7 cellular contexts compared by ENCODE assay signal in the genomic region with DNA sequence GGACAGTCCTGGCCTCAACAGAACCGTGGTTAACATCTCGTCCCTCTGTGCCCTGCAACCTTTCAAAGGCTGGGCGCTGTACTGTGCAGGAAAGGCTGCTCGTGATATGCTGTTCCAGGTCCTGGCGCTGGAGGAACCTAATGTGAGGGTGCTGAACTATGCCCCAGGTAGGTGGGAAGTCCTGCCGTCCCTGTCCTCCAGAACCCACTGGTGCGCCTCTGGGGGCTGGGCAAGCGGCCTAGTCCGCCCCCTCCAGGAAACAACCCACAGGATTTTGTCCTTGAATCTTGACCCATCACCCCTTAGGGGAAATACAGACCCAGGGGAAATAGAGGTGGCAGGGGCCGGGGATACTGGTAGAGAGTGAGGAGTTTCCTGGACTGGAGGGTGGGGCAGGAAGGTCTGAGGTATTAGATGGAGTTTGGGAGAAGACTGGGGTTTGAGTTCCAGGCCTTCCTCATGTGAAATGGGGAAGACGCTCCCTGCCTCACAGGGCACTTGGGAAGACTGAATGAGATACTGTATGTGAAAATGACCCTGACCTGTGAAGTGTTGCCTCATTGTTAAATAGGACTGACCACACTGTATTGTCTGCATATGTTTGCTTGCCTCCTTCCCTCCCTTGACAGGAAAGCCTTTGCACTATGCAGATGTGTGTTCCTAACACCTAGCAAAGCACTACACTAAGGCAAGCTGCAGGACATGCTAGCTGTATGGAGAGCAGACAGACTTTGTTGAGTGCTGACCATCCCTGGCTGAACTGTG. TPM values are rescaled to one million over a fixed set of nuclear protein-coding genes. Genes with fewer than 3 reads are reported as not detected.
DNase-seq lines count a peak whose midpoint lies in the region; ATAC-seq and TF ChIP-seq lines count a peak whose summit lies in the region.

No MANE protein-coding gene starts in this region.

- H3K27ac Mint-ChIP-seq in Caco-2 (ENCODE audit: unreplicated experiment) (no peak overlapping the region), endothelial cell (ENCODE audit: unreplicated experiment) (no peak overlapping the region), progenitor cell of endocrine pancreas (no peak overlapping the region)

- H3K9me3 Mint-ChIP-seq in Caco-2 (ENCODE audit: unreplicated experiment) (no peaks in the 10 kb centered on the region), endothelial cell (ENCODE audit: unreplicated experiment) (no peaks in the 10 kb centered on the region), progenitor cell of endocrine pancreas (ENCODE audit: low read depth) (no peaks in the 10 kb centered on the region)

- no peak for TF ChIP-seq CTCF in Caco-2 (IDR thresholded peaks at IDR 0.05; ENCODE audit: insufficient read depth in 1 of 2, low read depth in 1 of 2, low read length in 1 of 2, severe bottlenecking in 1 of 2, unreplicated experiment in 1 of 2)
- TF ChIP-seq CTCF in OCI-LY3 (IDR thresholded peaks at IDR 0.05; ENCODE audit: low read depth, low read length), result no peak
- no peak for TF ChIP-seq CTCF in endothelial cell (IDR thresholded peaks at IDR 0.05; ENCODE audit: unreplicated experiment)
- TF ChIP-seq CTCF in progenitor cell of endocrine pancreas (IDR thresholded peaks at IDR 0.05; ENCODE audit: unreplicated experiment), result no peak

- H3K4me3 ChIP-seq in Caco-2 (ENCODE audit: low read depth, low read length), result peak overlapping the region; percentile 80
- H3K4me3 ChIP-seq in OCI-LY3 (ENCODE audit: low read length), result peak overlapping the region; percentile 92

- H3K36me3 ChIP-seq in Caco-2 (ENCODE audit: control insufficient read depth, insufficient read depth, low read length), result no peaks in the 10 kb centered on the region; the same call in 1 of the 2 replicates
- peaks cover 9% of the 10 kb centered on the region for H3K36me3 ChIP-seq in OCI-LY3 (replicated peaks; ENCODE audit: low read depth, low read length)

- H3K27me3 ChIP-seq in Caco-2 (replicated peaks; ENCODE audit: control insufficient read depth, insufficient read depth, low read length) (no peaks in the 10 kb centered on the region), OCI-LY3 (ENCODE audit: low read depth, low read length) (peaks cover 16% of the 10 kb centered on the region)

- H4K20me1 ChIP-seq in OCI-LY3 (ENCODE audit: insufficient read depth, low read length), result 0 out of 2 replicates have a peak, but pooled peaks cover 7% of the 10 kb centered on the region

- ATAC-seq in GM19023 (IDR thresholded peaks at IDR 0.05; ENCODE audit: unreplicated experiment) (no peak), HG03342 (IDR thresholded peaks at IDR 0.05; ENCODE audit: unreplicated experiment) (no peak)

- peak overlapping the region; percentile 78 for H3K9ac ChIP-seq in OCI-LY3 (ENCODE audit: low read length)

- H3K27me3 Mint-ChIP-seq in Caco-2 (ENCODE audit: insufficient read depth, unreplicated experiment), result no peaks in the 10 kb centered on the region
- H3K27me3 Mint-ChIP-seq in endothelial cell (ENCODE audit: unreplicated experiment), result peaks cover 17% of the 10 kb centered on the region
- peaks cover 10% of the 10 kb centered on the region for H3K27me3 Mint-ChIP-seq in progenitor cell of endocrine pancreas

- peaks cover 21% of the 10 kb centered on the region for H3K4me1 ChIP-seq in Caco-2
- H3K4me1 ChIP-seq in OCI-LY3 (ENCODE audit: low read length), result peaks cover 19% of the 10 kb centered on the region

- H3K4me1 Mint-ChIP-seq in Caco-2 (ENCODE audit: low read depth, unreplicated experiment) (peaks cover 7% of the 10 kb centered on the region), endothelial cell (ENCODE audit: unreplicated experiment) (peaks cover 14% of the 10 kb centered on the region), progenitor cell of endocrine pancreas (ENCODE audit: low read depth) (peaks cover 14% of the 10 kb centered on the region)

- no peak overlapping the region for H3K27ac ChIP-seq in OCI-LY3 (ENCODE audit: low read length)

- peak overlapping the region; percentile 94 for H3K4me2 ChIP-seq in OCI-LY3 (ENCODE audit: low read length)

- peaks cover 7% of the 10 kb centered on the region for H3K79me2 ChIP-seq in OCI-LY3 (ENCODE audit: low read length)

- intact Hi-C loops in Caco-2 (cut with micrococcal nuclease; ENCODE audit: unreplicated experiment), result loop anchor here (1.0 to 5.0 kb wide), 2 partner anchors 117 to 379 kb away; no protein-coding TSS in a partner anchor

- no peak for DNase-seq in Caco-2
- no peak for DNase-seq in endothelial cell (ENCODE audit: low spot score)
- no peak for DNase-seq in progenitor cell of endocrine pancreas (ENCODE audit: low spot score, unreplicated experiment)
- no peak for DNase-seq in NCI-H774 (lab: John Stamatoyannopoulos, UW)

- H2AFZ ChIP-seq in OCI-LY3 (ENCODE audit: low read depth, low read length), result no peak overlapping the region

- H3K4me3 Mint-ChIP-seq in Caco-2 (ENCODE audit: unreplicated experiment) (peak overlapping the region; percentile 85), endothelial cell (ENCODE audit: unreplicated experiment) (peak overlapping the region; percentile 31), progenitor cell of endocrine pancreas (ENCODE audit: low read depth) (peak overlapping the region; percentile 78)

- POLR2A ChIA-PET in Caco-2 (lab: Charles Lee), result no interaction called here

- H3K36me3 Mint-ChIP-seq in Caco-2 (ENCODE audit: insufficient read depth, unreplicated experiment) (peaks cover 10% of the 10 kb centered on the region), endothelial cell (ENCODE audit: low read depth, unreplicated experiment) (peaks cover 10% of the 10 kb centered on the region), progenitor cell of endocrine pancreas (ENCODE audit: insufficient read depth) (peaks cover 6% of the 10 kb centered on the region)

- H3K9me3 ChIP-seq in Caco-2 (no peaks in the 10 kb centered on the region), OCI-LY3 (ENCODE audit: insufficient read depth, low read length) (no peaks in the 10 kb centered on the region)

- no TSS peak for BruUV-seq in Caco-2 (replicated peaks; lab: Mats Ljungman, UMichigan)

- CTCF ChIA-PET in Caco-2 (lab: Charles Lee), result interaction anchor here (0.6 to 2.9 kb wide), 10 partner anchors 17 to 324 kb away, joined by 3 to 18 read pairs (median 4); a partner anchor contains a TSS

RNA-seq across cellular contexts. Expression of a gene that starts 1.4 kb away (rescaled TPM):
- total RNA-seq in Caco-2 (2022), result 49.6 and 51.5 TPM in 2 replicates
- total RNA-seq in endothelial cell (ENCODE audit: unreplicated experiment), result 12.2 TPM
- 24.2 and 25.5 TPM in 2 replicates for total RNA-seq in progenitor cell of endocrine pancreas

RNA-seq across cellular contexts. Expression of a gene that starts 28.7 kb away (rescaled TPM):
- 2.6 and 3.6 TPM in 2 replicates for total RNA-seq in Caco-2 (2022)
- total RNA-seq in endothelial cell (ENCODE audit: unreplicated experiment), result 3.7 TPM
- 0.69 and 0.71 TPM in 2 replicates for total RNA-seq in progenitor cell of endocrine pancreas

Comparison
In these comparisons a context has a peak if more than half of its experiments do, and no peak if none do; other contexts are left out.
1. H3K4me3 Mint-ChIP-seq: peak in every context shown above with its lines; median percentile 85 in Caco-2; 78 in progenitor cell of endocrine pancreas; 31 in endothelial cell.